8 cellular contexts compared by ENCODE assay signal in the genomic region with DNA sequence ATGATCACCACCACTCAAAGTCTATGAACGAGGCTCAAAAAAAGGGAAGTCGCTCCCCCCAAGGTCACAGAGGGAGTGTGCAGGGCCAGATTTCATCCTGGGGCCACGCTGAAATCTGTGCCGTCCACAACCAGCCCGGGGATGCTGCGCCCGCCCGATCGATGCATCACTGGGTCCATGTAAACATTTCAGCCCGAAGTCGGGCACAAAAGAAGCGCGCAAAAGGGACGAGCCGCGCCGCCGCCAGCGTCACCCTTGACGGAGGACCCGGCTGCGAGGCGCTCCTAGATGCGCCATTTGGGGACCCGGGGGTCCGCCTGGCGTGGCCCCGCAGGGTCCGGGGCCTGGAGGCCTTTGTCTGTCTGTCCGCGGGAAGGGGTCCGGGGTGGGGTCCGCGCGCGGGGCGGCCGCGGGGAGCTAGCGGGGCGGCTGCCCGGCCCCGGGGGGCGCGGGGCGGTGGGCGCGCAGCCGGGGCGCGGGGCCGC. TPM values are rescaled to one million over a fixed set of nuclear protein-coding genes. Genes with fewer than 3 reads are reported as not detected.
A peak's percentile ranks its signal among the peaks of the same experiment; 100 is the strongest.
DNase-seq lines count a peak whose midpoint lies in the region; ATAC-seq and TF ChIP-seq lines count a peak whose summit lies in the region.

No MANE protein-coding gene starts in this region.

- intact Hi-C loops in PC-9 (cut with micrococcal nuclease; ENCODE audit: unreplicated experiment) = no loop called here
- intact Hi-C loops in heart left ventricle (cut with DNase I) = no loop called here

- WGBS in heart left ventricle, 4 donors = 0 to 1% (median 1%) methylated on average over 16 to 52 of the region's 52 CpGs
- no CpG with 5 or more reads among the region's 52 CpGs for WGBS in trophoblast cell (ENCODE audit: extremely low coverage, insufficient coverage, insufficient read length)

- H2AFZ ChIP-seq in PC-9 (peak overlapping the region; percentile 88), trophoblast cell (ENCODE audit: insufficient read depth, low read length, poor library complexity) (peak overlapping the region; percentile 55)

- peaks cover 0 to 7% of the 10 kb centered on the region in 2 donors for H3K9me3 Mint-ChIP-seq in activated naive CD4-positive, alpha-beta T cell treated with anti-CD3 and anti-CD28 coated beads, Interleukin-2, amount 50 U/mL, for 72 hours

- H3K4ac ChIP-seq in trophoblast cell (ENCODE audit: low read depth, low read length) = no peak overlapping the region

- POLR2A ChIA-PET in PC-9 (lab: Charles Lee; ENCODE audit: unreplicated experiment) = no interaction called here

- no peak for TF ChIP-seq POLR2A in heart left ventricle (IDR thresholded peaks at IDR 0.05)

- H3K9ac ChIP-seq in trophoblast cell (ENCODE audit: low read length) = peak overlapping the region; percentile 28

- H4K20me1 ChIP-seq in PC-9 (ENCODE audit: insufficient read depth) = 0 out of 2 replicates have a peak, but pooled peaks cover 3% of the 10 kb centered on the region

- no peaks in the 10 kb centered on the region for H3K9me2 ChIP-seq in PC-9 (ENCODE audit: insufficient read depth)

- H3K9me3 ChIP-seq in PC-9 (ENCODE audit: insufficient read depth, low read depth) = no peaks in the 10 kb centered on the region
- H3K9me3 ChIP-seq in heart left ventricle = peaks cover 0 to 3% (median 0%) of the 10 kb centered on the region in 12 donors
- H3K9me3 ChIP-seq in trophoblast cell (ENCODE audit: insufficient read depth, low read depth, low read length) = no peaks in the 10 kb centered on the region

- peaks cover 11% of the 10 kb centered on the region for H3K4me1 ChIP-seq in PC-9 (replicated peaks; ENCODE audit: insufficient read depth)
- H3K4me1 ChIP-seq in heart left ventricle = peaks cover 0 to 21% (median 13%) of the 10 kb centered on the region in 12 donors
- peaks cover 6 to 9% of the 10 kb centered on the region in 2 experiments for H3K4me1 ChIP-seq in trophoblast cell (ENCODE audit: control insufficient read depth in 1 of 2, insufficient read depth in 2 of 2, low read length in 2 of 2)

- H2BK120ac ChIP-seq in trophoblast cell (ENCODE audit: insufficient read depth, low read length, poor library complexity) = no peak overlapping the region

- CTCF ChIA-PET in PC-9 (lab: Charles Lee) = no interaction called here

- H4K8ac ChIP-seq in trophoblast cell (ENCODE audit: low read depth, low read length) = peak overlapping the region; percentile 79

- no peaks in the 10 kb centered on the region for H3F3A ChIP-seq in PC-9 (ENCODE audit: insufficient read depth, low read depth)

- peak overlapping the region; percentile 71 for H4K12ac ChIP-seq in trophoblast cell (ENCODE audit: low read depth, low read length)

- H2BK12ac ChIP-seq in trophoblast cell (ENCODE audit: low read length) = no peak overlapping the region

- no peak overlapping the region for H3K23ac ChIP-seq in trophoblast cell (ENCODE audit: low read length)

- peaks cover 22% of the 10 kb centered on the region for H3K79me2 ChIP-seq in PC-9 (ENCODE audit: low read depth)
- peaks cover 7% of the 10 kb centered on the region for H3K79me2 ChIP-seq in trophoblast cell (ENCODE audit: control insufficient read depth, insufficient read depth, low read length, poor library complexity)

- peak overlapping the region; percentile 59 for H4K91ac ChIP-seq in trophoblast cell (ENCODE audit: low read depth, low read length)

- H3K4me2 ChIP-seq in PC-9 (peak overlapping the region; percentile 83), trophoblast cell (ENCODE audit: low read length) (peak overlapping the region; percentile 97)

- peak overlapping the region; percentile 69 to 89 for H3K27ac Mint-ChIP-seq in activated naive CD4-positive, alpha-beta T cell treated with anti-CD3 and anti-CD28 coated beads, Interleukin-2, amount 50 U/mL, for 72 hours

- H3K18ac ChIP-seq in trophoblast cell (ENCODE audit: low read length) = peak overlapping the region; percentile 34

- BruUV-seq in PC-9 (replicated peaks; lab: Mats Ljungman, UMichigan) = no TSS peak

- peaks cover 9 to 31% of the 10 kb centered on the region in 2 donors for H3K36me3 Mint-ChIP-seq in activated naive CD4-positive, alpha-beta T cell treated with anti-CD3 and anti-CD28 coated beads, Interleukin-2, amount 50 U/mL, for 72 hours

- H3K27me3 ChIP-seq in PC-9 (ENCODE audit: insufficient read depth, low read depth) = no peaks in the 10 kb centered on the region
- H3K27me3 ChIP-seq in heart left ventricle = no peaks in the 10 kb centered on the region
- no peaks in the 10 kb centered on the region for H3K27me3 ChIP-seq in trophoblast cell (ENCODE audit: insufficient read depth, low read length)

- H2BK5ac ChIP-seq in trophoblast cell (ENCODE audit: low read depth, low read length, poor library complexity) = no peak overlapping the region

- H3K79me1 ChIP-seq in trophoblast cell (ENCODE audit: low read length) = peaks cover 4% of the 10 kb centered on the region

- TF ChIP-seq CTCF in PC-9 (conservative IDR thresholded peaks at IDR 0.05) (no peak), heart left ventricle (IDR thresholded peaks at IDR 0.05) (no peak)

- H2AK5ac ChIP-seq in trophoblast cell (ENCODE audit: low read length) = no peak overlapping the region

- no peak overlapping the region for H3K27ac ChIP-seq in PC-9
- peak overlapping the region; percentile 37 to 87 (median 76) for H3K27ac ChIP-seq in heart left ventricle
- H3K27ac ChIP-seq in trophoblast cell (ENCODE audit: low read depth, low read length) = no peak overlapping the region

- peak overlapping the region; percentile 95 for H3K4me3 ChIP-seq in PC-9
- peak overlapping the region; percentile 51 to 98 (median 89) for H3K4me3 ChIP-seq in heart left ventricle
- peak overlapping the region; percentile 100 for H3K4me3 ChIP-seq in trophoblast cell (ENCODE audit: low read depth, low read length)

- H3K14ac ChIP-seq in trophoblast cell (ENCODE audit: low read length) = peak overlapping the region; percentile 4

- peak; percentile 45 for ATAC-seq in GM18868 (IDR thresholded peaks at IDR 0.05; ENCODE audit: unreplicated experiment)
- peak; percentile 39 for ATAC-seq in HG03064 (IDR thresholded peaks at IDR 0.05; ENCODE audit: low read depth, unreplicated experiment)
- peak; percentile 36 to 38 for ATAC-seq in activated naive CD4-positive, alpha-beta T cell treated with anti-CD3 and anti-CD28 coated beads, Interleukin-2, amount 50 U/mL, for 72 hours
- ATAC-seq in heart left ventricle = peak in 3 of 4 donors; percentile 4 to 12 (median 8)

- no peaks in the 10 kb centered on the region; the same call in 1 of the 2 replicates for H3K36me3 ChIP-seq in PC-9 (ENCODE audit: low read depth)
- peaks cover 0 to 35% (median 27%) of the 10 kb centered on the region in 9 donors for H3K36me3 ChIP-seq in heart left ventricle
- H3K36me3 ChIP-seq in trophoblast cell (ENCODE audit: control insufficient read depth in 1 of 2, insufficient read depth in 2 of 2, low read length in 2 of 2) = peaks cover 2 to 3% of the 10 kb centered on the region in 2 experiments

- DNase-seq in AG08395 (ENCODE audit: low spot score) (peak; percentile 43), PC-9 (peak in 1 of 2 experiments; percentile 22), heart left ventricle (peak in 4 of 5 donors; percentile 21 to 65 (median 36)), trophoblast cell (peak in 1 of 2 donors; percentile 25), cortex of kidney (lab: John Stamatoyannopoulos, UW) (no peak)
- peak; percentile 35 to 56 for DNase-seq in activated naive CD4-positive, alpha-beta T cell treated with anti-CD3 and anti-CD28 coated beads, Interleukin-2, amount 50 U/mL, for 72 hours (ENCODE audit: low spot score in 2 of 2)

RNA-seq across cellular contexts. Expression of gene FBXO21, which starts 0.5 kb away (rescaled TPM):
- total RNA-seq in PC-9 (2021) (31.4 and 32.4 TPM in 2 replicates), heart left ventricle (10 to 100 TPM; 32.6 to 82.4 (median 51.3) TPM)
- 10 to 100 TPM; 26.0 to 28.3 TPM for total RNA-seq in activated naive CD4-positive, alpha-beta T cell treated with anti-CD3 and anti-CD28 coated beads, Interleukin-2, amount 50 U/mL, for 72 hours
- polyA plus RNA-seq in heart left ventricle = 10 to 100 TPM; 10.9 to 23.9 TPM
- polyA plus RNA-seq in trophoblast cell (2013) = 16.7 and 17.5 TPM in 2 replicates

Comparison
In these comparisons a context has a peak if more than half of its experiments do, and no peak if none do; other contexts are left out.
1. H3K27ac ChIP-seq: peak in heart left ventricle (12 of 12); none in PC-9 (single experiment) and trophoblast cell (single experiment).
2. Peak in every context shown above with its lines, with median percentiles within 50 percentile points of each other: ATAC-seq and H3K4me3 ChIP-seq.